Comparison of ENCODE assay signal across 8 cellular contexts in genomic region chr9:76691761-76692313, GRCh38.
DNase-seq lines count a peak whose midpoint lies in the region; ATAC-seq lines count a peak whose summit lies in the region.

No MANE protein-coding gene starts in this region.

- H3K9me3 Mint-ChIP-seq in activated naive CD4-positive, alpha-beta T cell treated with anti-CD3 and anti-CD28 coated beads, Interleukin-2, amount 10 ng/mL, durations not matched to agents 7 days and 5 days, result no peaks in the 10 kb centered on the region
- no peaks in the 10 kb centered on the region for H3K9me3 Mint-ChIP-seq in stimulated activated effector memory CD8-positive, alpha-beta T cell treated with anti-CD3 and anti-CD28 coated beads, Interleukin-12 subunit alpha, Interleukin-12 subunit beta, amount 100 ng/mL, for 72 hours

- peak overlapping the region; percentile 47 for H3K4me3 Mint-ChIP-seq in activated naive CD4-positive, alpha-beta T cell treated with anti-CD3 and anti-CD28 coated beads, Interleukin-2, amount 10 ng/mL, durations not matched to agents 7 days and 5 days
- H3K4me3 Mint-ChIP-seq in T-helper 17 cell, result peak overlapping the region; percentile 90
- H3K4me3 Mint-ChIP-seq in stimulated activated effector memory CD8-positive, alpha-beta T cell treated with anti-CD3 and anti-CD28 coated beads, Interleukin-12 subunit alpha, Interleukin-12 subunit beta, amount 100 ng/mL, for 72 hours, result peak overlapping the region; percentile 45

- H3K36me3 Mint-ChIP-seq in activated naive CD4-positive, alpha-beta T cell treated with anti-CD3 and anti-CD28 coated beads, Interleukin-2, amount 10 ng/mL, durations not matched to agents 7 days and 5 days, result no peaks in the 10 kb centered on the region
- H3K36me3 Mint-ChIP-seq in T-helper 17 cell (ENCODE audit: low read depth), result no peaks in the 10 kb centered on the region
- H3K36me3 Mint-ChIP-seq in stimulated activated effector memory CD8-positive, alpha-beta T cell treated with anti-CD3 and anti-CD28 coated beads, Interleukin-12 subunit alpha, Interleukin-12 subunit beta, amount 100 ng/mL, for 72 hours, result no peaks in the 10 kb centered on the region

- peaks cover 7% of the 10 kb centered on the region for H3K4me1 Mint-ChIP-seq in activated naive CD4-positive, alpha-beta T cell treated with anti-CD3 and anti-CD28 coated beads, Interleukin-2, amount 10 ng/mL, durations not matched to agents 7 days and 5 days
- H3K4me1 Mint-ChIP-seq in T-helper 17 cell, result peaks cover 7% of the 10 kb centered on the region
- peaks cover 26% of the 10 kb centered on the region for H3K4me1 Mint-ChIP-seq in stimulated activated effector memory CD8-positive, alpha-beta T cell treated with anti-CD3 and anti-CD28 coated beads, Interleukin-12 subunit alpha, Interleukin-12 subunit beta, amount 100 ng/mL, for 72 hours

- CTCF ChIA-PET in activated naive CD4-positive, alpha-beta T cell treated with anti-CD3 and anti-CD28 coated beads, Interleukin-2, amount 10 ng/mL, durations not matched to agents 7 days and 5 days (lab: Charles Lee), result interaction anchor here (1.1 to 8.3 kb wide), 4 partner anchors 10 to 245 kb away, joined by 3 to 43 read pairs (median 4); no protein-coding TSS in a partner anchor

- no peak for DNase-seq in activated naive CD4-positive, alpha-beta T cell treated with anti-CD3 and anti-CD28 coated beads, Interleukin-2, amount 10 ng/mL, durations not matched to agents 7 days and 5 days
- DNase-seq in activated naive CD4-positive, alpha-beta T cell (lab: John Stamatoyannopoulos, UW), result no peak
- DNase-seq in T-helper 17 cell (no peak), head of caudate nucleus (peak in 40 of 42 donors; percentile 21 to 86 (median 51)), NCI-H446 (lab: John Stamatoyannopoulos, UW) (no peak), HuH-7 (ENCODE audit: low spot score) (no peak)
- peak in 1 of 2 donors; percentile 38 for DNase-seq in stimulated activated effector memory CD8-positive, alpha-beta T cell treated with anti-CD3 and anti-CD28 coated beads, Interleukin-12 subunit alpha, Interleukin-12 subunit beta, amount 100 ng/mL, for 72 hours (ENCODE audit: low spot score in 2 of 2)

- no peaks in the 10 kb centered on the region for H3K9me3 ChIP-seq in T-helper 17 cell (ENCODE audit: control insufficient read depth, low read length, poor library complexity, severe bottlenecking)

- intact Hi-C loops in head of caudate nucleus (cut with DNase I), result no loop called here

- H3K27ac Mint-ChIP-seq in activated naive CD4-positive, alpha-beta T cell treated with anti-CD3 and anti-CD28 coated beads, Interleukin-2, amount 10 ng/mL, durations not matched to agents 7 days and 5 days, result no peak overlapping the region
- peak overlapping the region; percentile 85 for H3K27ac Mint-ChIP-seq in T-helper 17 cell
- no peak overlapping the region for H3K27ac Mint-ChIP-seq in stimulated activated effector memory CD8-positive, alpha-beta T cell treated with anti-CD3 and anti-CD28 coated beads, Interleukin-12 subunit alpha, Interleukin-12 subunit beta, amount 100 ng/mL, for 72 hours

- peaks cover 40% of the 10 kb centered on the region for H3K27me3 Mint-ChIP-seq in activated naive CD4-positive, alpha-beta T cell treated with anti-CD3 and anti-CD28 coated beads, Interleukin-2, amount 10 ng/mL, durations not matched to agents 7 days and 5 days
- peaks cover 65% of the 10 kb centered on the region for H3K27me3 Mint-ChIP-seq in T-helper 17 cell

- ATAC-seq in T-helper 17 cell (no peak), GM19035 (IDR thresholded peaks at IDR 0.05; ENCODE audit: unreplicated experiment) (no peak)
- no peak for ATAC-seq in stimulated activated effector memory CD8-positive, alpha-beta T cell treated with anti-CD3 and anti-CD28 coated beads, Interleukin-12 subunit alpha, Interleukin-12 subunit beta, amount 100 ng/mL, for 72 hours

Comparison
In these comparisons a context has a peak if more than half of its experiments do, and no peak if none do; other contexts are left out.
1. DNase-seq: peak in head of caudate nucleus (40 of 42); none in activated naive CD4-positive, alpha-beta T cell treated with anti-CD3 and anti-CD28 coated beads, Interleukin-2, amount 10 ng/mL, durations not matched to agents 7 days and 5 days (single experiment), activated naive CD4-positive, alpha-beta T cell (0 of 4), T-helper 17 cell (0 of 3), NCI-H446 (0 of 2) and HuH-7 (single experiment).
2. Peak in every context shown above with its lines, with median percentiles within 50 percentile points of each other: H3K4me3 Mint-ChIP-seq.